ENCODE assay signal across 9 cellular contexts in the genomic region with DNA sequence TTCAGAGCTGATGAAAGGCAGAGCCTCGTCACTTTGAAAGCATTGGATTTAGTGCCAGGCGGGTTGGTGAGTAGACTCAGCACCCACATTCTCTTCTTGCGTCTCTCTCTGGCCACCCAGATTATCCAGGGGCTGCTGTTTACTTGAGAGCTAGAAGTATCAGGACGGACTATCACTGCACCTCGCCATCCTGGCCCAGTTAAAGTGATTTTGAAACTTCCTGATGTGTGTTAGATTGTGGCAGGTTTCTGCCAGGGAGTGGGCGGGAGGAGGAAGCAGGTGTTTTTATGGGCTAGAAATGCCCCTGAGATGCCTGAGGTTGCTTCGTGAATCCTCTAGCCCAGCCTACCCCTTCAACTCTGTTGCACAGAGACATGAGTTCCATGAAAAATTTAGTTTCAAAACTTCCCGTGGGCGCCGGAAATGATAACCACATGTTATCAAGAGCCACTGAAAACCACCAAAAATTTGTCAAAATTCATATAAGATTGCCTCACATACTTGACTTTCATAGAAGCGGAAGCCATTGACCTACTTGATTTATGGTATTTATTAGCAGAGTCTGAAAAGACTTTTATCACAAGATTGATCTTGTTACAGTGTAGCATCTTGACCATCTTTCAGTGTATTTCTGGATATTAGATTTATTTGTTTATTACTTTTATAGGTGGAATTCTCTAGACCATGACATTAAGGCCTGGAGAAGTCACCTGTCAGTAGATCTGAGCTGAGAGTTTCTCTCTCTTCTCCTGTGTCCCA.
A peak's percentile ranks its signal among the peaks of the same experiment; 100 is the strongest.
DNase-seq lines count a peak whose midpoint lies in the region; ATAC-seq and TF ChIP-seq lines count a peak whose summit lies in the region.
"Had no signal": no experiment of that assay in that cellular context is flagged by ENCODE, and none has a peak within 500 bp of the region (broad histone marks: within the 10 kb centered on the region; RNA-seq: fewer than 3 reads in every experiment).

No MANE protein-coding gene starts in this region.

- H3K9me3 Mint-ChIP-seq in Caco-2 (ENCODE audit: unreplicated experiment), result no peaks in the 10 kb centered on the region

- H3K9ac ChIP-seq in colonic mucosa (ENCODE audit: low read depth in 2 of 2, low read length in 2 of 2), result no peak overlapping the region

- CTCF ChIA-PET in Caco-2 (lab: Charles Lee), result no interaction called here

- ATAC-seq in GM18909 (IDR thresholded peaks at IDR 0.05; ENCODE audit: poor library complexity, unreplicated experiment) (peak; percentile 37), T-helper 17 cell (peak; percentile 55), omental fat pad (ENCODE audit: low FRiP score) (no peak)
- ATAC-seq: HCT116 had no signal

- H3K9me3 ChIP-seq in T-helper 17 cell (ENCODE audit: control insufficient read depth, low read length, poor library complexity, severe bottlenecking) (no peaks in the 10 kb centered on the region), colonic mucosa (no peaks in the 10 kb centered on the region), Caco-2 (no peaks in the 10 kb centered on the region)

- intact Hi-C loops in colonic mucosa (cut with DNase I), result no loop called here
- intact Hi-C loops in Caco-2 (cut with micrococcal nuclease; ENCODE audit: unreplicated experiment), result no loop called here

- H3K27me3 Mint-ChIP-seq in T-helper 17 cell (no peaks in the 10 kb centered on the region), Caco-2 (ENCODE audit: insufficient read depth, unreplicated experiment) (no peaks in the 10 kb centered on the region)

- POLR2A ChIA-PET in Caco-2 (lab: Charles Lee), result no interaction called here

- DNase-seq in T-helper 17 cell (peak; percentile 21 to 42 (median 22)), colonic mucosa (no peak), NCI-H1092 treated with DMSO at 0.1 percent for 48 hours (lab: John Stamatoyannopoulos, UW) (no peak), omental fat pad (ENCODE audit: low spot score) (no peak), NCI-H2081 treated with DMSO at 0.1 percent for 48 hours (lab: John Stamatoyannopoulos, UW) (no peak), Caco-2 (no peak)
- peak; percentile 50 to 66 (median 60) for DNase-seq in stimulated activated CD4-positive, alpha-beta T cell treated with anti-CD3 and anti-CD28 coated beads, TNF-alpha, amount 100 ng/mL, for 24 hours (ENCODE audit: low read depth in 3 of 3)

- H3K36me3 Mint-ChIP-seq in T-helper 17 cell (ENCODE audit: low read depth), result no peaks in the 10 kb centered on the region
- no peaks in the 10 kb centered on the region for H3K36me3 Mint-ChIP-seq in Caco-2 (ENCODE audit: insufficient read depth, unreplicated experiment)

- H3K27me3 ChIP-seq in colonic mucosa, result no peaks in the 10 kb centered on the region
- H3K27me3 ChIP-seq in Caco-2 (replicated peaks; ENCODE audit: control insufficient read depth, insufficient read depth, low read length), result no peaks in the 10 kb centered on the region

- H3K4me3 Mint-ChIP-seq in T-helper 17 cell (peak overlapping the region; percentile 71), Caco-2 (ENCODE audit: unreplicated experiment) (no peak overlapping the region)

- BruUV-seq in Caco-2 (replicated peaks; lab: Mats Ljungman, UMichigan), result no TSS peak

- H3K4me1 ChIP-seq in colonic mucosa (peaks cover 5% of the 10 kb centered on the region), Caco-2 (peaks cover 6% of the 10 kb centered on the region; the same call in 1 of the 2 replicates)

- peak overlapping the region; percentile 39 for H3K27ac ChIP-seq in colonic mucosa

- TF ChIP-seq CTCF in colonic mucosa (IDR thresholded peaks at IDR 0.05) (no peak), omental fat pad (IDR thresholded peaks at IDR 0.05) (no peak), Caco-2 (IDR thresholded peaks at IDR 0.05; ENCODE audit: insufficient read depth in 1 of 2, low read depth in 1 of 2, low read length in 1 of 2, severe bottlenecking in 1 of 2, unreplicated experiment in 1 of 2) (no peak)

- peaks cover 56% of the 10 kb centered on the region for H3K4me1 Mint-ChIP-seq in T-helper 17 cell
- no peaks in the 10 kb centered on the region for H3K4me1 Mint-ChIP-seq in Caco-2 (ENCODE audit: low read depth, unreplicated experiment)

- no peak overlapping the region for H3K4me3 ChIP-seq in colonic mucosa
- H3K4me3 ChIP-seq in Caco-2 (ENCODE audit: low read depth, low read length), result no peak overlapping the region

- H3K36me3 ChIP-seq in colonic mucosa (no peaks in the 10 kb centered on the region), Caco-2 (ENCODE audit: control insufficient read depth, insufficient read depth, low read length) (no peaks in the 10 kb centered on the region)

- H3K27ac Mint-ChIP-seq in T-helper 17 cell, result peak overlapping the region; percentile 98
- H3K27ac Mint-ChIP-seq in Caco-2 (ENCODE audit: unreplicated experiment), result no peak overlapping the region

Comparison
In these comparisons a context has a peak if more than half of its experiments do, and no peak if none do; other contexts are left out.
1. DNase-seq: peak in T-helper 17 cell (3 of 3) and stimulated activated CD4-positive, alpha-beta T cell treated with anti-CD3 and anti-CD28 coated beads, TNF-alpha, amount 100 ng/mL, for 24 hours (3 of 3); none in colonic mucosa (single experiment), NCI-H1092 treated with DMSO at 0.1 percent for 48 hours (single experiment), omental fat pad (single experiment), NCI-H2081 treated with DMSO at 0.1 percent for 48 hours (single experiment) and Caco-2 (0 of 2).